In genomic region chr19:44303976-44304568, GRCh38 we compare ENCODE assay signal across 8 cellular contexts. TPM values are rescaled to one million over a fixed set of nuclear protein-coding genes. Genes with fewer than 3 reads are reported as not detected.
DNase-seq lines count a peak whose midpoint lies in the region; ATAC-seq, FAIRE-seq and TF ChIP-seq lines count a peak whose summit lies in the region.

No MANE protein-coding gene starts in this region.

- DNase-seq in HTR-8/SVneo (ENCODE audit: insufficient read length, low spot score) (peak; percentile 13), globus pallidus (ENCODE audit: low spot score) (peak; percentile 0), pancreas (no peak)
- DNase-seq in activated T-cell treated with anti-CD3 and anti-CD28 coated beads, Interleukin-2, amount 50 U/mL, for 72 hours = peak in 1 of 2 donors; percentile 1

- no peaks in the 10 kb centered on the region for H3K27me3 ChIP-seq in pancreas

- H3K9me3 Mint-ChIP-seq in activated T-cell treated with anti-CD3 and anti-CD28 coated beads, Interleukin-2, amount 50 U/mL, for 72 hours = peaks cover 3 to 6% of the 10 kb centered on the region in 2 donors

- H3K36me3 ChIP-seq in ES-I3 (ENCODE audit: insufficient read depth, low read length) (peaks cover 3% of the 10 kb centered on the region; the same call in 1 of the 2 replicates), pancreas (peaks cover 3 to 12% (median 6%) of the 10 kb centered on the region in 3 donors)

- no peaks in the 10 kb centered on the region for H3K27me3 Mint-ChIP-seq in activated T-cell treated with anti-CD3 and anti-CD28 coated beads, Interleukin-2, amount 50 U/mL, for 72 hours (ENCODE audit: low read depth)

- peak overlapping the region; percentile 82 for H3K27ac Mint-ChIP-seq in activated T-cell treated with anti-CD3 and anti-CD28 coated beads, Interleukin-2, amount 50 U/mL, for 72 hours

- no peak overlapping the region for H3K27ac ChIP-seq in pancreas

- H3K9me3 ChIP-seq in ES-I3 (ENCODE audit: control insufficient read depth, insufficient read depth, low read length) = no peaks in the 10 kb centered on the region; the same call in 1 of the 2 replicates
- H3K9me3 ChIP-seq in pancreas = no peaks in the 10 kb centered on the region

- ATAC-seq in activated T-cell treated with anti-CD3 and anti-CD28 coated beads, Interleukin-2, amount 50 U/mL, for 72 hours (replicated peaks in 1 of 2) = no peak
- ATAC-seq in pancreas = peak in 3 of 4 donors; percentile 16 to 41 (median 38)
- ATAC-seq in HG02973 (IDR thresholded peaks at IDR 0.05; ENCODE audit: unreplicated experiment) = no peak
- ATAC-seq in HG03565 (IDR thresholded peaks at IDR 0.05; ENCODE audit: unreplicated experiment) = no peak
- no peak for ATAC-seq in HG03469 (IDR thresholded peaks at IDR 0.05; ENCODE audit: unreplicated experiment)

- H3K4me1 Mint-ChIP-seq in activated T-cell treated with anti-CD3 and anti-CD28 coated beads, Interleukin-2, amount 50 U/mL, for 72 hours (ENCODE audit: low read depth) = peaks cover 12% of the 10 kb centered on the region

- FAIRE-seq in HTR-8/SVneo (lab: Jason Lieb, UNC) (no peak), pancreas (lab: Jason Lieb, UNC) (no peak)

- H3K36me3 Mint-ChIP-seq in activated T-cell treated with anti-CD3 and anti-CD28 coated beads, Interleukin-2, amount 50 U/mL, for 72 hours (ENCODE audit: insufficient read depth in 2 of 2) = peaks cover 9 to 13% of the 10 kb centered on the region in 2 donors

- H3K9ac ChIP-seq in ES-I3 (ENCODE audit: low read depth, low read length) = peak overlapping the region; percentile 89

- H3K4me3 ChIP-seq in pancreas = peak overlapping the region; percentile 50 to 71 (median 56)

- 2 to 4% methylated on average over 11 of the region's 11 CpGs for WGBS in pancreas, 2 donors

- H3K4me3 Mint-ChIP-seq in activated T-cell treated with anti-CD3 and anti-CD28 coated beads, Interleukin-2, amount 50 U/mL, for 72 hours = peak overlapping the region; percentile 87 to 98

- no peak for TF ChIP-seq CTCF in pancreas (IDR thresholded peaks at IDR 0.05)

- intact Hi-C loops in pancreas (cut with DNase I) = no loop called here

- H3K4me1 ChIP-seq in ES-I3 (ENCODE audit: insufficient read depth, low read length) = no peaks in the 10 kb centered on the region; the same call in 1 of the 2 replicates
- H3K4me1 ChIP-seq in pancreas = peaks cover 0 to 4% (median 0%) of the 10 kb centered on the region in 3 donors

RNA-seq across cellular contexts. Expression of gene ZNF235, which starts 0.8 kb away (rescaled TPM):
- 1 to 10 TPM; 4.7 to 6.2 TPM for total RNA-seq in activated T-cell treated with anti-CD3 and anti-CD28 coated beads, Interleukin-2, amount 50 U/mL, for 72 hours
- total RNA-seq in pancreas = 1 to 10 TPM in 5 of 6 donors, under 1 TPM in 1; 0.82 to 3.7 (median 1.5) TPM
- polyA plus RNA-seq in pancreas = 1 to 10 TPM; 1.5 to 1.9 TPM

RNA-seq across cellular contexts. Expression of gene ZNF233, which starts 44.4 kb away (rescaled TPM):
- under 1 TPM; 0.28 to 0.38 TPM for total RNA-seq in activated T-cell treated with anti-CD3 and anti-CD28 coated beads, Interleukin-2, amount 50 U/mL, for 72 hours
- total RNA-seq in pancreas = under 1 TPM; 0.20 to 0.75 (median 0.30) TPM
- polyA plus RNA-seq in pancreas = under 1 TPM; 0.30 to 0.49 TPM

RNA-seq across cellular contexts. Expression of gene ZNF112, which starts 52.4 kb away (rescaled TPM):
- under 1 TPM in 1 of 2 donors, not detected in 1; 0.07 TPM for total RNA-seq in activated T-cell treated with anti-CD3 and anti-CD28 coated beads, Interleukin-2, amount 50 U/mL, for 72 hours
- 1 to 10 TPM; 1.6 to 4.4 (median 2.5) TPM for total RNA-seq in pancreas
- 1 to 10 TPM in 1 of 2 donors, under 1 TPM in 1; 0.99 to 2.8 TPM for polyA plus RNA-seq in pancreas

Comparison
In these comparisons a context has a peak if more than half of its experiments do, and no peak if none do; other contexts are left out.
1. DNase-seq: peak in HTR-8/SVneo (single experiment) and globus pallidus (single experiment); none in pancreas (0 of 6).
2. ATAC-seq: peak in pancreas (3 of 4); none in activated T-cell treated with anti-CD3 and anti-CD28 coated beads, Interleukin-2, amount 50 U/mL, for 72 hours (0 of 2), HG02973 (single experiment), HG03565 (single experiment) and HG03469 (single experiment).